In genomic region chr12:110742718-110743570, GRCh38 we compare ENCODE assay signal across 8 cellular contexts. TPM values are rescaled to one million over a fixed set of nuclear protein-coding genes. Genes with fewer than 3 reads are reported as not detected.
DNase-seq lines count a peak whose midpoint lies in the region; ATAC-seq and TF ChIP-seq lines count a peak whose summit lies in the region.

PPP1CC (minus strand) TSS chr12:110742891; CDS start chr12:110742707, 184 bp downstream.

- H3K9me3 ChIP-seq in spleen, result no peaks in the 10 kb centered on the region

- peak in 5 of 11 experiments; percentile 31 to 64 (median 49) for TF ChIP-seq CTCF in spleen (IDR thresholded peaks at IDR 0.05 in 8 of 11, conservative IDR thresholded peaks at IDR 0.05 in 3 of 11)

- ATAC-seq in GM18909 (IDR thresholded peaks at IDR 0.05; ENCODE audit: poor library complexity, unreplicated experiment), result peak; percentile 74
- ATAC-seq in HG03196 (IDR thresholded peaks at IDR 0.05; ENCODE audit: unreplicated experiment), result peak; percentile 60

- H3K36me3 ChIP-seq in spleen, result no peaks in the 10 kb centered on the region

- peaks cover 31 to 57% (median 48%) of the 10 kb centered on the region in 6 donors for H3K4me1 ChIP-seq in spleen

- DNase-seq in ACHN (peak; percentile 99), NCI-H345 treated with DMSO at 0.1 percent for 48 hours (lab: John Stamatoyannopoulos, UW; ENCODE audit: unreplicated experiment) (peak; percentile 85), caudate nucleus (lab: John Stamatoyannopoulos, UW) (peak in 60 of 61 donors; percentile 57 to 95 (median 88)), inferior parietal cortex (ENCODE audit: extremely low spot score) (peak; percentile 94), spleen (peak; percentile 98)
- peak; percentile 80 to 89 (median 86) for DNase-seq in activated CD4-positive, CD25-positive, alpha-beta regulatory T cell (lab: John Stamatoyannopoulos, UW)

- in situ Hi-C loops in ACHN (cut with HindIII; ENCODE audit: low pct_ligation_motif_present, low pct_unique_long_range_greater_than_20kb, low sequenced_read_pairs), result no loop called here

- TF ChIP-seq POLR2A in spleen (IDR thresholded peaks at IDR 0.05), result peak in 1 of 3 donors; percentile 46

- intact Hi-C loops in spleen (cut with DNase I; ENCODE audit: low total_unique reads), result no loop called here

- H3K4me3 ChIP-seq in spleen, result peak within 1 kb of the TSS; percentile 93 to 100 (median 96)

- WGBS in spleen, 5 donors, result 1 to 2% (median 1%) methylated on average over 16 to 63 of the region's 63 CpGs

- H3K27ac ChIP-seq in caudate nucleus (ENCODE audit: low read depth, low read length) (peak within 1 kb of the TSS; percentile 93), spleen (peak within 1 kb of the TSS; percentile 84 to 95 (median 92))

- H3K27me3 ChIP-seq in spleen (replicated peaks in 1 of 7), result no peaks in the 10 kb centered on the region

RNA-seq across cellular contexts. Expression of gene PPP1CC, which starts in this region (rescaled TPM):
- 100 to 1,000 TPM; 108 to 173 (median 131) TPM for total RNA-seq in spleen
- polyA plus RNA-seq in spleen, result 100 to 1,000 TPM in 2 of 3 donors, 10 to 100 TPM in 1; 74.8 to 103 (median 100) TPM

Comparison
In these comparisons a context has a peak if more than half of its experiments do, and no peak if none do; other contexts are left out.
1. Peak in every context shown above with its lines: DNase-seq, ATAC-seq, H3K4me3 ChIP-seq and H3K27ac ChIP-seq.